Comparison of ENCODE assay signal across 10 cellular contexts in the genomic region with DNA sequence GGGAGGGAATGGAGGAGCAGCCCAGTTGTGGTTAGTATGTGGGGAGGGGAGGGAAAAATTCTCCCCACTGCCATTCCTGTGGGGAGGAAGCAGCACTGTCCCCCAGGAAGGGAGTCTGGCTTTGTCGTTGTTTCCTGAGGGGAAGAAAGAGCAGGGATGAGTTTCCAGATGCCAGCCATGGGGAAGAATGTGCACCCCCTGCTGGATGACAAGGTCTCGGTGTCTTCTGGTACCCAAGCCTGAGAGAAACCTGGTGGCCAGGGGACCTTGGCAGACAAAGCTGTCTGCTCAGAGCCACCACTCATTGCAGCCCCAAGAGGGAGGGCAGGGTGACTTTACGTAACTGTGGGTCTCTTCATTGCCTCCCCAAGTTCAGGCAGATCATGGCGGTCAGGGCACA.
DNase-seq lines count a peak whose midpoint lies in the region; ATAC-seq, FAIRE-seq and TF ChIP-seq lines count a peak whose summit lies in the region.
"Had no signal": no experiment of that assay in that cellular context is flagged by ENCODE, and none has a peak within 500 bp of the region (broad histone marks: within the 10 kb centered on the region; RNA-seq: fewer than 3 reads in every experiment).

No MANE protein-coding gene starts in this region.

- H3K27ac Mint-ChIP-seq in stimulated activated naive CD8-positive, alpha-beta T cell treated with anti-CD3 and anti-CD28 coated beads, Interleukin-15, amount 100 ng/mL, for 72 hours: no peak overlapping the region
- H3K27ac Mint-ChIP-seq: activated naive CD8-positive, alpha-beta T cell treated with anti-CD3 and anti-CD28 coated beads, Interleukin-2, amount 10 ng/mL, durations not matched to agents 7 days and 5 days had no signal

- peak; percentile 42 to 71 (median 63) for TF ChIP-seq CTCF in keratinocyte (optimal IDR thresholded peaks at IDR 0.05 in 1 of 3, IDR thresholded peaks at IDR 0.05 in 1 of 3, conservative IDR thresholded peaks at IDR 0.05 in 1 of 3; ENCODE audit: extremely low read depth in 1 of 3, insufficient read depth in 2 of 3, low read length in 3 of 3)

- no peak overlapping the region for H3K4me3 ChIP-seq in keratinocyte (ENCODE audit: control insufficient read depth in 2 of 3, extremely low read depth in 1 of 3, insufficient read depth in 2 of 3, low read depth in 1 of 3, low read length in 3 of 3)

- H3K9me3 ChIP-seq in keratinocyte (ENCODE audit: control insufficient read depth, low read depth, low read length): no peaks in the 10 kb centered on the region

- H3K27me3 Mint-ChIP-seq in stimulated activated naive CD8-positive, alpha-beta T cell treated with anti-CD3 and anti-CD28 coated beads, Interleukin-15, amount 100 ng/mL, for 72 hours: no peaks in the 10 kb centered on the region
- H3K27me3 Mint-ChIP-seq: activated naive CD8-positive, alpha-beta T cell treated with anti-CD3 and anti-CD28 coated beads, Interleukin-2, amount 10 ng/mL, durations not matched to agents 7 days and 5 days had no signal

- H3K27ac ChIP-seq in keratinocyte (ENCODE audit: control insufficient read depth, insufficient read depth, low read length): no peak overlapping the region

- dilution Hi-C loops in keratinocyte (cut with MboI; ENCODE audit: extremely low pct_ligation_motif_present, low sequenced_read_pairs): no loop called here

- no peaks in the 10 kb centered on the region for H3K9me1 ChIP-seq in keratinocyte (ENCODE audit: control insufficient read depth, extremely low read depth, insufficient read depth, low read length)

- no peaks in the 10 kb centered on the region for H3K36me3 ChIP-seq in keratinocyte (ENCODE audit: control insufficient read depth in 2 of 2, extremely low read depth in 1 of 2, insufficient read depth in 2 of 2, low read length in 2 of 2)

- no peak overlapping the region for H3K4me2 ChIP-seq in keratinocyte (ENCODE audit: control insufficient read depth, extremely low read depth, insufficient read depth, low read depth, low read length)

- peaks cover 10 to 14% of the 10 kb centered on the region in 2 donors for H3K9me3 Mint-ChIP-seq in stimulated activated naive CD8-positive, alpha-beta T cell treated with anti-CD3 and anti-CD28 coated beads, Interleukin-15, amount 100 ng/mL, for 72 hours
- H3K9me3 Mint-ChIP-seq: activated naive CD8-positive, alpha-beta T cell treated with anti-CD3 and anti-CD28 coated beads, Interleukin-2, amount 10 ng/mL, durations not matched to agents 7 days and 5 days had no signal

- H2AFZ ChIP-seq in keratinocyte (ENCODE audit: control insufficient read depth, low read length): no peak overlapping the region

- no peak for FAIRE-seq in keratinocyte (lab: Jason Lieb, UNC)

- H3K4me3 Mint-ChIP-seq in stimulated activated naive CD8-positive, alpha-beta T cell treated with anti-CD3 and anti-CD28 coated beads, Interleukin-15, amount 100 ng/mL, for 72 hours: no peak overlapping the region
- H3K4me3 Mint-ChIP-seq: activated naive CD8-positive, alpha-beta T cell treated with anti-CD3 and anti-CD28 coated beads, Interleukin-2, amount 10 ng/mL, durations not matched to agents 7 days and 5 days had no signal

- peaks cover 4% of the 10 kb centered on the region for H3K27me3 ChIP-seq in keratinocyte (ENCODE audit: control insufficient read depth, extremely low read depth, insufficient read depth, low read length)

- no peaks in the 10 kb centered on the region for H3K4me1 Mint-ChIP-seq in stimulated activated naive CD8-positive, alpha-beta T cell treated with anti-CD3 and anti-CD28 coated beads, Interleukin-15, amount 100 ng/mL, for 72 hours
- H3K4me1 Mint-ChIP-seq: activated naive CD8-positive, alpha-beta T cell treated with anti-CD3 and anti-CD28 coated beads, Interleukin-2, amount 10 ng/mL, durations not matched to agents 7 days and 5 days had no signal

- H3K4me1 ChIP-seq in keratinocyte (ENCODE audit: control insufficient read depth, extremely low read depth, insufficient read depth, low read length): no peaks in the 10 kb centered on the region

- H3K79me2 ChIP-seq in keratinocyte (ENCODE audit: control insufficient read depth, insufficient read depth, low read length): no peaks in the 10 kb centered on the region

- H3K9ac ChIP-seq in keratinocyte (ENCODE audit: control insufficient read depth, extremely low read depth, insufficient read depth, low read length): no peak overlapping the region

- H4K20me1 ChIP-seq in keratinocyte (ENCODE audit: control insufficient read depth, extremely low read depth, insufficient read depth, low read length): no peaks in the 10 kb centered on the region

- no peak for ATAC-seq in stimulated activated naive CD8-positive, alpha-beta T cell treated with anti-CD3 and anti-CD28 coated beads, Interleukin-15, amount 100 ng/mL, for 72 hours

- DNase-seq in COLO668 (lab: John Stamatoyannopoulos, UW; ENCODE audit: unreplicated experiment) (peak; percentile 54), HCEC 1CT (peak; percentile 2), amniotic epithelial cell (ENCODE audit: low read depth) (peak; percentile 7), keratinocyte (ENCODE audit: low read depth, low spot score) (no peak), germinal center (ENCODE audit: low spot score) (no peak)
- no peak for DNase-seq in stimulated activated naive CD8-positive, alpha-beta T cell treated with anti-CD3 and anti-CD28 coated beads, Interleukin-15, amount 100 ng/mL, for 72 hours
- no peak for DNase-seq in stimulated activated CD4-positive, alpha-beta T cell treated with anti-CD3 and anti-CD28 coated beads, Interleukin-4, amount 100 ng/mL, for 1 hour
- DNase-seq in stimulated activated CD4-positive, alpha-beta T cell treated with anti-CD3 and anti-CD28 coated beads, Interleukin-2, amount 100 ng/mL, for 48 hours: no peak
- DNase-seq: activated naive CD8-positive, alpha-beta T cell treated with anti-CD3 and anti-CD28 coated beads, Interleukin-2, amount 10 ng/mL, durations not matched to agents 7 days and 5 days; SHP77 treated with DMSO at 0.1 percent for 48 hours had no signal

Comparison
In these comparisons a context has a peak if more than half of its experiments do, and no peak if none do; other contexts are left out.
1. DNase-seq: peak in COLO668 (single experiment), HCEC 1CT (single experiment) and amniotic epithelial cell (single experiment); none in keratinocyte (single experiment), stimulated activated naive CD8-positive, alpha-beta T cell treated with anti-CD3 and anti-CD28 coated beads, Interleukin-15, amount 100 ng/mL, for 72 hours (0 of 2), stimulated activated CD4-positive, alpha-beta T cell treated with anti-CD3 and anti-CD28 coated beads, Interleukin-4, amount 100 ng/mL, for 1 hour (single experiment), stimulated activated CD4-positive, alpha-beta T cell treated with anti-CD3 and anti-CD28 coated beads, Interleukin-2, amount 100 ng/mL, for 48 hours (0 of 2) and germinal center (single experiment).